In genomic region chr11:12377106-12377823, GRCh38 we compare ENCODE assay signal across 8 cellular contexts. TPM values are rescaled to one million over a fixed set of nuclear protein-coding genes. Genes with fewer than 3 reads are reported as not detected.
DNase-seq lines count a peak whose midpoint lies in the region; ATAC-seq and TF ChIP-seq lines count a peak whose summit lies in the region.

PARVA (plus strand) TSS chr11:12377571; CDS start chr11:12377648, 77 bp downstream.

- in situ Hi-C loops in astrocyte of the cerebellum (cut with HindIII; ENCODE audit: low sequenced_read_pairs), result no loop called here

- CTCF ChIA-PET in BJ (lab: Yijun Ruan, JAX), result interaction anchor here (1.0 to 3.0 kb wide), 6 partner anchors 11 to 46 kb away, joined by 3 to 14 read pairs (median 6); no protein-coding TSS in a partner anchor

- DNase-seq in BJ (ENCODE audit: low read depth) (no peak), LHCN-M2 (ENCODE audit: low read depth) (peak; percentile 80), astrocyte of the cerebellum (ENCODE audit: low read depth) (peak; percentile 60), left ventricle myocardium superior (peak; percentile 83), pulmonary artery endothelial cell (ENCODE audit: low read depth, low spot score) (peak; percentile 37), KG1 (lab: John Stamatoyannopoulos, UW) (no peak), NCI-H1417 (lab: John Stamatoyannopoulos, UW) (no peak)
- DNase-seq in activated CD8-positive, alpha-beta memory T cell treated with anti-CD3 and anti-CD28 coated beads, Interleukin-2, amount 50 U/mL, for 4 hours, result no peak

- intact Hi-C loops in left ventricle myocardium superior (cut with micrococcal nuclease), result no loop called here

- 0 out of 2 replicates have a peak, but pooled peaks cover 2% of the 10 kb centered on the region for H3K36me3 ChIP-seq in BJ (ENCODE audit: control insufficient read depth, insufficient read depth, low read length)

- POLR2A ChIA-PET in BJ (lab: Charles Lee), result interaction anchor here (0.7 to 1.2 kb wide), 4 partner anchors 10 to 79 kb away, joined by 3 to 6 read pairs (median 4); no protein-coding TSS in a partner anchor

- TF ChIP-seq CTCF in BJ (IDR thresholded peaks at IDR 0.05; ENCODE audit: insufficient read depth, low read depth, low read length) (peak; percentile 23; the same call in 1 of the 2 replicates), astrocyte of the cerebellum (IDR thresholded peaks at IDR 0.05; ENCODE audit: low read depth, low read length, missing control alignments) (no peak)

- H3K27me3 ChIP-seq in BJ (ENCODE audit: control insufficient read depth, insufficient read depth, low read length), result no peaks in the 10 kb centered on the region

- H3K4me3 ChIP-seq in BJ (ENCODE audit: low read depth, low read length) (peak within 1 kb of the TSS; percentile 73), astrocyte of the cerebellum (ENCODE audit: low read depth, low read length) (peak within 1 kb of the TSS; percentile 57)

- peak; percentile 78 for ATAC-seq in left ventricle myocardium superior

RNA-seq across cellular contexts. Expression of gene PARVA, which starts in this region (rescaled TPM):
- 143 and 147 TPM in 2 replicates for polyA plus RNA-seq in BJ (2011; rRNA removed)
- 108 and 132 TPM in 2 replicates for polyA minus RNA-seq in BJ (2011; rRNA and poly(A)+ RNA removed)
- 49.6 and 55.7 TPM in 2 replicates for total RNA-seq in LHCN-M2 (2014; rRNA removed)
- 111 TPM for polyA plus RNA-seq in LHCN-M2 (2012)
- 56.4 TPM for total RNA-seq in left ventricle myocardium superior
- total RNA-seq in pulmonary artery endothelial cell, result 23.5 and 31.8 TPM in 2 replicates

Comparison
In these comparisons a context has a peak if more than half of its experiments do, and no peak if none do; other contexts are left out.
1. DNase-seq: peak in LHCN-M2 (single experiment), astrocyte of the cerebellum (single experiment), left ventricle myocardium superior (single experiment) and pulmonary artery endothelial cell (single experiment); none in BJ (single experiment), KG1 (single experiment), NCI-H1417 (0 of 3) and activated CD8-positive, alpha-beta memory T cell treated with anti-CD3 and anti-CD28 coated beads, Interleukin-2, amount 50 U/mL, for 4 hours (single experiment).